ENCODE assay signal across 10 cellular contexts in the genomic region with DNA sequence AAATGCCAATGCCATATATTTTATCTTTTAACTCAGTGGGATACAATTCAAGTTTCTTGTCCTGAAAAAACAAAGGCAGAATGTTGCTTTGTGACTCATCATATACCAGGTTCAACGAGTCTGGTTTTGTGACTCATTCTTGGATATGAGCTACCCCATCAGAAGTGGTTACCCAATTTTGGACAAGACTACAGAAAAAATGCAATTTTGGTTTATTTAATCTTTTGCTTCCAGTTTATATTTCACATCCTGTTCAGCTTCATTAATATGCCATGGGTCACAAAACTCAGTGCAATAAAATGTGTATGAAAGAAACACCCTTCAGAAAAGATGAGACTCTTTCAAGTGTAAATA. TPM values are rescaled to one million over a fixed set of nuclear protein-coding genes. Genes with fewer than 3 reads are reported as not detected.
A peak's percentile ranks its signal among the peaks of the same experiment; 100 is the strongest.
DNase-seq lines count a peak whose midpoint lies in the region; ATAC-seq, FAIRE-seq and TF ChIP-seq lines count a peak whose summit lies in the region.
"Had no signal": no experiment of that assay in that cellular context is flagged by ENCODE, and none has a peak within 500 bp of the region (broad histone marks: within the 10 kb centered on the region; RNA-seq: fewer than 3 reads in every experiment).

No MANE protein-coding gene starts in this region.

- no peak overlapping the region for H3K4me2 ChIP-seq in mesendoderm (ENCODE audit: low read length)

- H3K4me3 ChIP-seq in gastrocnemius medialis (no peak overlapping the region), WERI-Rb-1 (ENCODE audit: low read depth, low read length) (no peak overlapping the region), mesendoderm (ENCODE audit: low read length) (no peak overlapping the region)

- no peak overlapping the region for H2BK5ac ChIP-seq in mesendoderm (ENCODE audit: low read length)

- H3K27ac ChIP-seq in epithelial cell of prostate (peak overlapping the region; percentile 45), gastrocnemius medialis (no peak overlapping the region), substantia nigra (ENCODE audit: low read depth, low read length, poor library complexity, severe bottlenecking) (no peak overlapping the region), WERI-Rb-1 (no peak overlapping the region), mesendoderm (ENCODE audit: low read depth, low read length) (no peak overlapping the region)
- H3K27ac ChIP-seq: neutrophil had no signal

- H3K56ac ChIP-seq in mesendoderm (ENCODE audit: low read length) = no peak overlapping the region

- no peak overlapping the region for H3K4ac ChIP-seq in mesendoderm (ENCODE audit: low read depth, low read length)

- no peaks in the 10 kb centered on the region for H3K79me2 ChIP-seq in mesendoderm (ENCODE audit: control insufficient read depth, insufficient read depth, low read length)

- peaks cover 0 to 9% of the 10 kb centered on the region in 2 donors for H3K36me3 ChIP-seq in gastrocnemius medialis
- no peaks in the 10 kb centered on the region for H3K36me3 ChIP-seq in WERI-Rb-1
- H3K36me3 ChIP-seq in mesendoderm (ENCODE audit: control insufficient read depth, insufficient read depth, low read length) = peaks cover 12% of the 10 kb centered on the region
- H3K36me3 ChIP-seq: neutrophil had no signal

- DNase-seq in GM04503 (ENCODE audit: low read depth) (peak; percentile 89), RCC 7860 (ENCODE audit: low spot score) (peak; percentile 83), epithelial cell of prostate (ENCODE audit: low read depth, low spot score) (peak; percentile 63), gastrocnemius medialis (no peak), substantia nigra (lab: John Stamatoyannopoulos, UW) (no peak), WERI-Rb-1 (no peak), mesendoderm (no peak)
- DNase-seq: Kasumi-1 had no signal

- ATAC-seq in gastrocnemius medialis = peak; percentile 58 to 64
- ATAC-seq in GM21381 (IDR thresholded peaks at IDR 0.05; ENCODE audit: unreplicated experiment) = no peak

- FAIRE-seq in RCC 7860 (lab: Jason Lieb, UNC) = peak; percentile 98

- no peak overlapping the region for H2AK5ac ChIP-seq in mesendoderm (ENCODE audit: low read length)

- no peak for TF ChIP-seq CTCF in gastrocnemius medialis (IDR thresholded peaks at IDR 0.05 in 4 of 5, conservative IDR thresholded peaks at IDR 0.05 in 1 of 5)
- TF ChIP-seq CTCF in WERI-Rb-1 (IDR thresholded peaks at IDR 0.05; ENCODE audit: low read depth, low read length) = no peak

- WGBS in mesendoderm (ENCODE audit: extremely low coverage, insufficient coverage, low lambda C conversion rate) = no CpG with 5 or more reads among the region's 1 CpG

- intact Hi-C loops in gastrocnemius medialis (cut with DNase I; ENCODE audit: low total_unique reads) = no loop called here

- H3K9me3 ChIP-seq in gastrocnemius medialis (no peaks in the 10 kb centered on the region), WERI-Rb-1 (ENCODE audit: severe bottlenecking) (no peaks in the 10 kb centered on the region)
- H3K9me3 ChIP-seq: neutrophil had no signal

- in situ Hi-C loops in gastrocnemius medialis (cut with MboI; ENCODE audit: low sequenced_read_pairs in 4 of 4) = no loop called here

- H2BK15ac ChIP-seq in mesendoderm (replicated peaks; ENCODE audit: low read depth) = no peak overlapping the region

- no peak overlapping the region for H2BK120ac ChIP-seq in mesendoderm (ENCODE audit: low read depth, low read length)

- no peak overlapping the region for H4K5ac ChIP-seq in mesendoderm (ENCODE audit: low read length)

- H3K23ac ChIP-seq in mesendoderm (ENCODE audit: low read length) = no peak overlapping the region

- no peaks in the 10 kb centered on the region for H3K79me1 ChIP-seq in mesendoderm (ENCODE audit: low read length)

- no peak for TF ChIP-seq POLR2A in gastrocnemius medialis (IDR thresholded peaks at IDR 0.05)

- H3K4me1 ChIP-seq in gastrocnemius medialis = no peaks in the 10 kb centered on the region
- H3K4me1 ChIP-seq in mesendoderm (ENCODE audit: control insufficient read depth, low read depth, low read length) = no peaks in the 10 kb centered on the region

- H3K18ac ChIP-seq in mesendoderm (ENCODE audit: low read length) = no peak overlapping the region

- no peak overlapping the region for H4K8ac ChIP-seq in mesendoderm (ENCODE audit: low read depth, low read length)

- no peak overlapping the region for H3K9ac ChIP-seq in mesendoderm (ENCODE audit: low read length)

- H3K27me3 ChIP-seq in gastrocnemius medialis (no peaks in the 10 kb centered on the region), WERI-Rb-1 (ENCODE audit: insufficient read depth, low read depth, severe bottlenecking) (no peaks in the 10 kb centered on the region), mesendoderm (ENCODE audit: insufficient read depth, low read length, poor library complexity) (no peaks in the 10 kb centered on the region)

RNA-seq across cellular contexts. Expression of gene FN1, which starts 25.0 kb away (rescaled TPM):
- 100 to 1,000 TPM in 1 of 4 donors, 10 to 100 TPM in 3; 24.8 to 341 (median 58.6) TPM for total RNA-seq in gastrocnemius medialis
- polyA plus RNA-seq in mesendoderm (2013, experiment 1 of 2) = 82.2 TPM
- polyA plus RNA-seq in mesendoderm (2013, experiment 2 of 2) = 79.8 TPM

Comparison
In these comparisons a context has a peak if more than half of its experiments do, and no peak if none do; other contexts are left out.
1. DNase-seq: peak in GM04503 (single experiment), RCC 7860 (single experiment) and epithelial cell of prostate (single experiment); none in gastrocnemius medialis (0 of 2), substantia nigra (0 of 49), WERI-Rb-1 (single experiment) and mesendoderm (single experiment).